22 cellular contexts compared by ENCODE assay signal in the genomic region with DNA sequence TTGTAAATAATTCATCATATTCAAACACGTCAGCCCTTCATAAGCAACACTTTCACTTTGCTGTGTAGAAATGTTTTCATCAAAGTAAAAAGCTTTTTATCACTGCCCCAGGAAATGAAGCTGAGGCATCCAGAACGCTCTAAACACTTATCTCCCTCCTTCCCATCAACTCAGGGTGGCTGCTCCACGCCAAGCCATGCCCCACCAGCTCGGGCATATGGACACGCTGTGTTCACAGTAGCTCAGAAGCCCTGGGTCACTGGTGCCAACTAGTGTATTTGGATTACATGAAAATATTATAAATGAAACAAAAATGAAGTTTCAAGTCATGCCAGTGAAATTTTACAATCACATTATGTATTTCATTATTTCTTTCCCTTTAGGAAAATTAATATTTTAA. TPM values are rescaled to one million over a fixed set of nuclear protein-coding genes. Genes with fewer than 3 reads are reported as not detected.
DNase-seq lines count a peak whose midpoint lies in the region; TF ChIP-seq lines count a peak whose summit lies in the region.
"Had no signal": no experiment of that assay in that cellular context is flagged by ENCODE, and none has a peak within 500 bp of the region (broad histone marks: within the 10 kb centered on the region; RNA-seq: fewer than 3 reads in every experiment).

No MANE protein-coding gene starts in this region.

- POLR2A ChIA-PET in PC-9 (lab: Charles Lee; ENCODE audit: unreplicated experiment) = no interaction called here

- CTCF ChIA-PET in PC-9 (lab: Charles Lee) = no interaction called here

- DNase-seq in PC-9 (no peak), caudate nucleus (lab: John Stamatoyannopoulos, UW) (peak in 1 of 61 donors; percentile 52), fibroblast of the aortic adventitia (ENCODE audit: low read depth) (no peak), mucosa of gallbladder (ENCODE audit: low spot score) (no peak), NCI-H69 (lab: John Stamatoyannopoulos, UW) (no peak), COR-L47 (lab: John Stamatoyannopoulos, UW) (no peak), NCI-H1417 (lab: John Stamatoyannopoulos, UW) (no peak)
- DNase-seq: CD4-positive, CD25-positive, alpha-beta regulatory T cell; DMS79; H7; Karpas-422; NCI-H1048; NCI-H1436; NCI-H187 treated with DMSO at 0.1 percent for 48 hours; NCI-H2107; NCI-H2227 treated with DMSO at 0.1 percent for 48 hours; NCI-H510A; NCI-H748 treated with DMSO at 0.1 percent for 48 hours; NK-92 treated with Interleukin-12 subunit alpha and Interleukin-12 subunit beta, amount 100 ng/mL, for 24 hours; Peyer's patch had no signal

- H3F3A ChIP-seq in PC-9 (ENCODE audit: insufficient read depth, low read depth) = no peaks in the 10 kb centered on the region

- H3K27me3 ChIP-seq in PC-9 (ENCODE audit: insufficient read depth, low read depth) = peaks cover 73% of the 10 kb centered on the region
- H3K27me3 ChIP-seq: Peyer's patch had no signal

- H3K4me2 ChIP-seq in PC-9 = 0 out of 2 replicates have a peak overlapping the region, but pooled peaks have one; percentile 18

- no peaks in the 10 kb centered on the region for H4K20me1 ChIP-seq in PC-9 (ENCODE audit: insufficient read depth)

- no peaks in the 10 kb centered on the region for H3K36me3 ChIP-seq in PC-9 (ENCODE audit: low read depth)
- H3K36me3 ChIP-seq: Peyer's patch, SJSA1 had no signal

- no peaks in the 10 kb centered on the region for H3K79me2 ChIP-seq in PC-9 (ENCODE audit: low read depth)

- H3K9me3 ChIP-seq in PC-9 (ENCODE audit: insufficient read depth, low read depth) = no peaks in the 10 kb centered on the region
- H3K9me3 ChIP-seq: Peyer's patch, SJSA1 had no signal

- intact Hi-C loops in PC-9 (cut with micrococcal nuclease; ENCODE audit: unreplicated experiment) = no loop called here

- no TSS peak for BruUV-seq in PC-9 (replicated peaks; lab: Mats Ljungman, UMichigan)

- H3K4me3 ChIP-seq in PC-9 (no peak overlapping the region), fibroblast of the aortic adventitia (ENCODE audit: low read depth, low read length) (peak overlapping the region; percentile 44)
- H3K4me3 ChIP-seq: GM12878, Peyer's patch, SJSA1 had no signal

- H3K27ac ChIP-seq in PC-9 (no peak overlapping the region), caudate nucleus (ENCODE audit: low read depth, low read length) (peak overlapping the region; percentile 64)
- H3K27ac ChIP-seq: Peyer's patch, SJSA1 had no signal

- no peaks in the 10 kb centered on the region for H3K4me1 ChIP-seq in PC-9 (replicated peaks; ENCODE audit: insufficient read depth)
- H3K4me1 ChIP-seq: Peyer's patch had no signal

- no peak for TF ChIP-seq CTCF in PC-9 (conservative IDR thresholded peaks at IDR 0.05)
- TF ChIP-seq CTCF in fibroblast of the aortic adventitia (IDR thresholded peaks at IDR 0.05; ENCODE audit: insufficient read depth, low read length) = no peak

- H3K9me2 ChIP-seq in PC-9 (ENCODE audit: insufficient read depth) = no peaks in the 10 kb centered on the region

- H2AFZ ChIP-seq in PC-9 = no peak overlapping the region

RNA-seq across cellular contexts. Expression of gene PDE10A, which starts 10.3 kb away (rescaled TPM):
- total RNA-seq in PC-9 (2021) = not detected in 2 replicates
- total RNA-seq in fibroblast of the aortic adventitia (ENCODE audit: low replicate concordance) = 6.1 and 12.7 TPM in 2 replicates
- 29.0 TPM for total RNA-seq in mucosa of gallbladder
- total RNA-seq: CD4-positive, CD25-positive, alpha-beta regulatory T cell had no signal
